In genomic region chr10:13337827-13338196, GRCh38 we compare ENCODE assay signal across 19 cellular contexts. TPM values are rescaled to one million over a fixed set of nuclear protein-coding genes. Genes with fewer than 3 reads are reported as not detected.
A peak's percentile ranks its signal among the peaks of the same experiment; 100 is the strongest.
DNase-seq lines count a peak whose midpoint lies in the region; TF ChIP-seq lines count a peak whose summit lies in the region.
"Had no signal": no experiment of that assay in that cellular context is flagged by ENCODE, and none has a peak within 500 bp of the region (broad histone marks: within the 10 kb centered on the region; RNA-seq: fewer than 3 reads in every experiment).

No MANE protein-coding gene starts in this region.

- H3K27ac ChIP-seq in HEK293 (ENCODE audit: extremely low read depth, low read depth, low read length) (no peak overlapping the region), OCI-LY3 (ENCODE audit: low read length) (peak overlapping the region; percentile 95), endodermal cell (ENCODE audit: low read depth, low read length) (no peak overlapping the region), OCI-LY7 (ENCODE audit: low read depth, low read length, poor library complexity, severe bottlenecking) (no peak overlapping the region)

- H2AFZ ChIP-seq in OCI-LY3 (ENCODE audit: low read depth, low read length): no peak overlapping the region
- no peak overlapping the region for H2AFZ ChIP-seq in OCI-LY7 (ENCODE audit: low read length)

- WGBS in endodermal cell (ENCODE audit: insufficient coverage in 1 of 2, insufficient read length in 1 of 2), 2 experiments: 94% methylated on average over 3 to 6 of the region's 6 CpGs

- H3K36me3 ChIP-seq in HEK293 (ENCODE audit: control insufficient read depth in 2 of 2, insufficient read depth in 1 of 2, low read length in 2 of 2): peaks cover 31 to 65% of the 10 kb centered on the region in 2 experiments
- peaks cover 53% of the 10 kb centered on the region for H3K36me3 ChIP-seq in OCI-LY3 (replicated peaks; ENCODE audit: low read depth, low read length)
- peaks cover 74% of the 10 kb centered on the region for H3K36me3 ChIP-seq in endodermal cell (ENCODE audit: control insufficient read depth, insufficient read depth, low read length)
- H3K36me3 ChIP-seq in OCI-LY7 (ENCODE audit: insufficient read depth, low read length): peaks cover 93% of the 10 kb centered on the region

- H4K20me1 ChIP-seq in OCI-LY3 (ENCODE audit: insufficient read depth, low read length) (no peaks in the 10 kb centered on the region), OCI-LY7 (ENCODE audit: insufficient read depth, low read length) (no peaks in the 10 kb centered on the region)

- H3K9me2 ChIP-seq in OCI-LY7 (ENCODE audit: insufficient read depth, low read length): no peaks in the 10 kb centered on the region

- TF ChIP-seq CTCF in HEK293 (tag by site-specific recombination; IDR thresholded peaks at IDR 0.05) (no peak), OCI-LY3 (IDR thresholded peaks at IDR 0.05; ENCODE audit: low read depth, low read length) (no peak), endodermal cell (conservative IDR thresholded peaks at IDR 0.05) (no peak), nephron progenitor cell (IDR thresholded peaks at IDR 0.05) (no peak), OCI-LY7 (conservative IDR thresholded peaks at IDR 0.05; ENCODE audit: low read length) (no peak)

- H3K27ac Mint-ChIP-seq in endodermal cell (peak overlapping the region; percentile 15), nephron progenitor cell (peak overlapping the region; percentile 86)
- H3K27ac Mint-ChIP-seq: IgD-negative memory B cell; T-helper 1 cell treated with Interleukin-12 subunit alpha and Interleukin-12 subunit beta and Interleukin-4 antibody, amounts not matched to agents 30 μg/mL and 1 μg/mL, for 36 hours had no signal

- H3K4me2 ChIP-seq in OCI-LY3 (ENCODE audit: low read length): peak overlapping the region; percentile 68; the same call in 1 of the 2 replicates
- H3K4me2 ChIP-seq in OCI-LY7 (ENCODE audit: low read length): no peak overlapping the region

- H3K4me1 ChIP-seq in HEK293 (ENCODE audit: control insufficient read depth, insufficient read depth, low read length) (peaks cover 3% of the 10 kb centered on the region), OCI-LY3 (ENCODE audit: low read length) (peaks cover 72% of the 10 kb centered on the region), endodermal cell (ENCODE audit: control insufficient read depth, insufficient read depth, low read length) (no peaks in the 10 kb centered on the region), OCI-LY7 (ENCODE audit: insufficient read depth, low read length, poor library complexity, severe bottlenecking) (peaks cover 25% of the 10 kb centered on the region)

- H3K4me1 Mint-ChIP-seq in endodermal cell (peaks cover 7% of the 10 kb centered on the region), nephron progenitor cell (peaks cover 13% of the 10 kb centered on the region)
- H3K4me1 Mint-ChIP-seq: CD14-positive monocyte had no signal

- H3K4me3 ChIP-seq in HEK293 (ENCODE audit: low read depth, low read length) (no peak overlapping the region), OCI-LY3 (ENCODE audit: low read length) (peak overlapping the region; percentile 6; the same call in 1 of the 2 replicates), endodermal cell (ENCODE audit: low read length) (no peak overlapping the region), OCI-LY7 (ENCODE audit: low read depth, low read length, poor library complexity, severe bottlenecking) (no peak overlapping the region)

- peaks cover 73% of the 10 kb centered on the region for H3K79me2 ChIP-seq in OCI-LY3 (ENCODE audit: low read length)
- H3K79me2 ChIP-seq in OCI-LY7 (ENCODE audit: insufficient read depth, low read depth, low read length): peaks cover 48% of the 10 kb centered on the region

- peak overlapping the region; percentile 35; the same call in 1 of the 2 replicates for H3K9ac ChIP-seq in OCI-LY3 (ENCODE audit: low read length)
- no peak overlapping the region for H3K9ac ChIP-seq in endodermal cell (ENCODE audit: extremely low read depth, low read length, poor library complexity, severe bottlenecking)

- H3K36me3 Mint-ChIP-seq in endodermal cell (ENCODE audit: low read depth) (peaks cover 79% of the 10 kb centered on the region), nephron progenitor cell (ENCODE audit: low read depth) (peaks cover 78% of the 10 kb centered on the region)

- CTCF ChIA-PET in HEK293 (lab: Yijun Ruan, JAX): interaction anchor here (0.7 kb wide), 1 partner anchor 17 kb away, joined by 3 read pairs; no protein-coding TSS in a partner anchor
- CTCF ChIA-PET in OCI-LY7 (lab: Charles Lee; ENCODE audit: unreplicated experiment): no interaction called here

- H3K27me3 ChIP-seq in OCI-LY3 (ENCODE audit: low read depth, low read length) (no peaks in the 10 kb centered on the region), endodermal cell (ENCODE audit: control insufficient read depth, insufficient read depth, low read length, poor library complexity, severe bottlenecking) (no peaks in the 10 kb centered on the region)

- no peaks in the 10 kb centered on the region for H3K27me3 Mint-ChIP-seq in endodermal cell (ENCODE audit: insufficient read depth)
- H3K27me3 Mint-ChIP-seq in nephron progenitor cell (ENCODE audit: low read depth, poor library complexity): no peaks in the 10 kb centered on the region
- H3K27me3 Mint-ChIP-seq: IgD-negative memory B cell; stimulated activated naive B cell treated with anti-CD40 and anti-IgM and Interleukin-4, amounts not matched to agents 10 μg/mL and 1 μg/mL and 100 μg/mL, for 72 hours had no signal

- BruUV-seq in OCI-LY7 (replicated peaks; lab: Mats Ljungman, UMichigan): no TSS peak

- POLR2A ChIA-PET in HEK293 (lab: Yijun Ruan, JAX) (no interaction called here), OCI-LY7 (lab: Charles Lee) (no interaction called here)

- DNase-seq in endodermal cell (no peak), nephron progenitor cell (no peak), SW 1271 (lab: John Stamatoyannopoulos, UW) (no peak), OCI-LY7 (ENCODE audit: low spot score) (no peak), NCI-H146 treated with DMSO at 0.1 percent for 48 hours (lab: John Stamatoyannopoulos, UW; ENCODE audit: unreplicated experiment) (no peak)
- DNase-seq: activated CD4-positive, CD25-positive, alpha-beta regulatory T cell treated with anti-CD3 and anti-CD28 coated beads, Interleukin-2, amount 50 U/mL, for 72 hours; activated effector memory CD4-positive, alpha-beta T cell treated with anti-CD3 and anti-CD28 coated beads, Interleukin-2, amount 50 U/mL, for 16 hours; activated T-cell treated with anti-CD3 and anti-CD28 coated beads, Interleukin-2, amount 50 U/mL, for 1 hour; Calu3; NCI-H1092 treated with DMSO at 0.1 percent for 48 hours; NCI-H187 treated with DMSO at 0.1 percent for 48 hours; NCI-H524 treated with DMSO at 0.1 percent for 48 hours; stimulated activated CD4-positive, alpha-beta T cell treated with anti-CD3 and anti-CD28 coated beads, Interleukin-4, amount 100 ng/mL, for 24 hours; stimulated activated naive B cell treated with anti-CD40 and anti-IgM and Interleukin-4, amounts not matched to agents 10 μg/mL and 1 μg/mL and 100 μg/mL, for 72 hours had no signal

- H3K9me3 Mint-ChIP-seq in endodermal cell (no peaks in the 10 kb centered on the region), nephron progenitor cell (no peaks in the 10 kb centered on the region)
- H3K9me3 Mint-ChIP-seq: IgD-negative memory B cell; stimulated activated naive B cell treated with anti-CD40 and anti-IgM and Interleukin-4, amounts not matched to agents 10 μg/mL and 1 μg/mL and 100 μg/mL, for 72 hours; T-helper 1 cell treated with Interleukin-12 subunit alpha and Interleukin-12 subunit beta and Interleukin-4 antibody, amounts not matched to agents 30 μg/mL and 1 μg/mL, for 36 hours had no signal

- intact Hi-C loops in OCI-LY7 (cut with micrococcal nuclease; ENCODE audit: unreplicated experiment): no loop called here

- H3K9me3 ChIP-seq in HEK293 (ENCODE audit: control insufficient read depth, insufficient read depth, low read depth, low read length) (no peaks in the 10 kb centered on the region), OCI-LY3 (ENCODE audit: insufficient read depth, low read length) (no peaks in the 10 kb centered on the region), endodermal cell (ENCODE audit: control insufficient read depth, low read length) (no peaks in the 10 kb centered on the region), OCI-LY7 (ENCODE audit: low read length) (0 out of 2 replicates have a peak, but pooled peaks cover 4% of the 10 kb centered on the region)

- H3K4me3 Mint-ChIP-seq in endodermal cell (no peak overlapping the region), nephron progenitor cell (no peak overlapping the region)
- H3K4me3 Mint-ChIP-seq: CD14-positive monocyte; IgD-negative memory B cell; stimulated activated naive B cell treated with anti-CD40 and anti-IgM and Interleukin-4, amounts not matched to agents 10 μg/mL and 1 μg/mL and 100 μg/mL, for 72 hours; T-helper 1 cell treated with Interleukin-12 subunit alpha and Interleukin-12 subunit beta and Interleukin-4 antibody, amounts not matched to agents 30 μg/mL and 1 μg/mL, for 36 hours had no signal

TF ChIP-seq in HEK293, 187 proteins besides CTCF, POLR2A, EP300 and RAD21:
- TF ChIP-seq GLIS1 (tag by site-specific recombination; IDR thresholded peaks at IDR 0.05): peak; percentile 56
- no peak for TF ChIP-seq ZBTB21 (tag by site-specific recombination; IDR thresholded peaks at IDR 0.05)

RNA-seq across cellular contexts. Expression of gene SEPHS1, which starts 10.3 kb away (rescaled TPM):
- total RNA-seq in endodermal cell (100 to 1,000 TPM; 127 to 268 TPM), OCI-LY7 (2022) (113 and 127 TPM in 2 replicates)
- polyA plus RNA-seq in endodermal cell (2013, experiment 1 of 2): 123 TPM
- polyA plus RNA-seq in endodermal cell (2013, experiment 2 of 2): 107 TPM
- 72.7 and 115 TPM in 2 replicates for total RNA-seq in OCI-LY7 (2014; rRNA removed; shearing (Covaris generic))

RNA-seq across cellular contexts. Expression of gene PHYH, which starts 37.9 kb away (rescaled TPM):
- total RNA-seq in endodermal cell (10 to 100 TPM; 17.2 to 37.9 TPM), OCI-LY7 (2022) (15.1 and 17.8 TPM in 2 replicates)
- 24.3 TPM for polyA plus RNA-seq in endodermal cell (2013, experiment 1 of 2)
- 21.1 TPM for polyA plus RNA-seq in endodermal cell (2013, experiment 2 of 2)
- total RNA-seq in OCI-LY7 (2014; rRNA removed; shearing (Covaris generic)): 6.9 and 7.4 TPM in 2 replicates
